ENCODE assay signal across 9 cellular contexts in genomic region chr16:15644306-15644961, GRCh38. TPM values are rescaled to one million over a fixed set of nuclear protein-coding genes. Genes with fewer than 3 reads are reported as not detected.
DNase-seq lines count a peak whose midpoint lies in the region; ATAC-seq, FAIRE-seq and TF ChIP-seq lines count a peak whose summit lies in the region.
"Had no signal": no experiment of that assay in that cellular context is flagged by ENCODE, and none has a peak within 500 bp of the region (broad histone marks: within the 10 kb centered on the region; RNA-seq: fewer than 3 reads in every experiment).

No MANE protein-coding gene starts in this region.

- no peaks in the 10 kb centered on the region for H3K36me3 ChIP-seq in astrocyte (ENCODE audit: insufficient read depth, low read length)

- peaks cover 16% of the 10 kb centered on the region for H3K4me1 ChIP-seq in astrocyte (ENCODE audit: insufficient read depth, low read length)

- peak overlapping the region; percentile 89 for H3K27ac Mint-ChIP-seq in astrocyte (ENCODE audit: unreplicated experiment)
- peak overlapping the region; percentile 99 for H3K27ac Mint-ChIP-seq in osteocyte (ENCODE audit: unreplicated experiment)

- peak overlapping the region; percentile 96 for H3K4me2 ChIP-seq in astrocyte (ENCODE audit: low read length)

- no peaks in the 10 kb centered on the region for H3K27me3 Mint-ChIP-seq in astrocyte (ENCODE audit: low read depth, unreplicated experiment)
- no peaks in the 10 kb centered on the region for H3K27me3 Mint-ChIP-seq in osteocyte (ENCODE audit: unreplicated experiment)

- TF ChIP-seq CTCF in GM12864 (IDR thresholded peaks at IDR 0.05; ENCODE audit: low read depth, low read length, missing control alignments) (no peak), astrocyte (IDR thresholded peaks at IDR 0.05; ENCODE audit: insufficient read depth, low read depth, low read length) (no peak), osteocyte (IDR thresholded peaks at IDR 0.05) (no peak), GM10266 (IDR thresholded peaks at IDR 0.05; ENCODE audit: control insufficient read depth, insufficient read depth, low read depth, missing control alignments) (no peak)

- peak overlapping the region; percentile 92 for H3K4me3 Mint-ChIP-seq in astrocyte (ENCODE audit: unreplicated experiment)
- H3K4me3 Mint-ChIP-seq in osteocyte (ENCODE audit: unreplicated experiment), result peak overlapping the region; percentile 87

- ATAC-seq in GM19452 (IDR thresholded peaks at IDR 0.05; ENCODE audit: unreplicated experiment), result no peak

- H3K9me3 Mint-ChIP-seq in astrocyte (ENCODE audit: unreplicated experiment) (no peaks in the 10 kb centered on the region), osteocyte (ENCODE audit: unreplicated experiment) (no peaks in the 10 kb centered on the region)

- peak overlapping the region; percentile 64; the same call in 1 of the 2 replicates for H3K4me3 ChIP-seq in GM12864 (ENCODE audit: low read depth, low read length)
- peak overlapping the region; percentile 15 for H3K4me3 ChIP-seq in astrocyte (ENCODE audit: insufficient read depth, low read depth, low read length)

- H3K4me1 Mint-ChIP-seq in astrocyte (ENCODE audit: low read depth, unreplicated experiment) (peaks cover 4% of the 10 kb centered on the region), osteocyte (ENCODE audit: unreplicated experiment) (peaks cover 27% of the 10 kb centered on the region)

- no peak for DNase-seq in GM12864 (ENCODE audit: low read depth)
- peak; percentile 69 for DNase-seq in NCI-H2171 (lab: John Stamatoyannopoulos, UW)
- DNase-seq in astrocyte (ENCODE audit: low read depth), result no peak
- DNase-seq in osteocyte (ENCODE audit: extremely low spot score, unreplicated experiment), result no peak
- DNase-seq in GM10266 (ENCODE audit: extremely low spot score), result no peak
- no peak for DNase-seq in stimulated activated CD4-positive, alpha-beta T cell treated with anti-CD3 and anti-CD28 coated beads, Interleukin-2, amount 100 ng/mL, for 24 hours
- no peak for DNase-seq in NCI-H128 (lab: John Stamatoyannopoulos, UW; ENCODE audit: unreplicated experiment)

- H2AFZ ChIP-seq in astrocyte (ENCODE audit: low read depth, low read length), result peak overlapping the region; percentile 7

- no peaks in the 10 kb centered on the region for H3K9me3 ChIP-seq in astrocyte (ENCODE audit: insufficient read depth, low read depth, low read length)

- peak overlapping the region; percentile 100 for H3K27ac ChIP-seq in astrocyte (ENCODE audit: low read depth, low read length)

- H3K36me3 Mint-ChIP-seq in astrocyte (ENCODE audit: low read depth, unreplicated experiment) (no peaks in the 10 kb centered on the region), osteocyte (ENCODE audit: unreplicated experiment) (peaks cover 4% of the 10 kb centered on the region)

- peaks cover 3% of the 10 kb centered on the region for H4K20me1 ChIP-seq in astrocyte (ENCODE audit: insufficient read depth, low read length)

- no peak for FAIRE-seq in astrocyte (lab: Jason Lieb, UNC)
- FAIRE-seq: TTC549 had no signal

- peak overlapping the region; percentile 100 for H3K9ac ChIP-seq in astrocyte (ENCODE audit: low read length)

- H3K79me2 ChIP-seq in astrocyte (ENCODE audit: insufficient read depth, low read length), result peaks cover 32% of the 10 kb centered on the region

- H3K27me3 ChIP-seq in astrocyte (ENCODE audit: insufficient read depth, low read length), result no peaks in the 10 kb centered on the region

RNA-seq across cellular contexts. Expression of gene MARF1, which starts 1.5 kb away (rescaled TPM):
- total RNA-seq in astrocyte, result 46.0 and 47.4 TPM in 2 replicates
- total RNA-seq in osteocyte, result 79.7 and 83.0 TPM in 2 replicates

RNA-seq across cellular contexts. Expression of gene NDE1, which starts 5.6 kb away (rescaled TPM):
- total RNA-seq in astrocyte (27.6 and 31.4 TPM in 2 replicates), osteocyte (41.0 and 45.4 TPM in 2 replicates)
